ENCODE assay signal across 26 cellular contexts in the genomic region with DNA sequence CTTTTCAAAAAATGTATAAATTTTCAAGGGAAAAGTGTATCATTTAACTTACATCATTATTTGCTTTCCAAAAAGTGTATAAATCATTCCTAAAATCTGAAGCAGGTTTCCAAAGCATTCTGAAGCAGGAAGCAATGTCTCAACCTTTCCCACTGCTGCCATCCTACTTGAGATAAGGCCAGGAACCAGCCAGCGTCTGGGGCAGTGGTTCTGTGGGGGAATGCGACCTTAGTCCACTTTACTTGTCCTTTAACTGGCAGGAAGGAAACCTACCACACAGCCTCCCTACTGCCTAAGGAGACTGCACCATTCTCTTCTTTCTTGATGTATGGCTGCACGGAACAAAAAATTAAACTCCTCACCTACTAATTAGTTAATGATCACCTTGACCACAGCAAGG. TPM values are rescaled to one million over a fixed set of nuclear protein-coding genes. Genes with fewer than 3 reads are reported as not detected.
DNase-seq lines count a peak whose midpoint lies in the region; FAIRE-seq and TF ChIP-seq lines count a peak whose summit lies in the region.
"Had no signal": no experiment of that assay in that cellular context is flagged by ENCODE, and none has a peak within 500 bp of the region (broad histone marks: within the 10 kb centered on the region; RNA-seq: fewer than 3 reads in every experiment).

No MANE protein-coding gene starts in this region.

- no peak overlapping the region for H3K27ac Mint-ChIP-seq in astrocyte (ENCODE audit: unreplicated experiment)
- H3K27ac Mint-ChIP-seq in progenitor cell of endocrine pancreas, result peak overlapping the region; percentile 2
- H3K27ac Mint-ChIP-seq in type B pancreatic cell, result no peak overlapping the region
- H3K27ac Mint-ChIP-seq: H9; stimulated activated naive CD8-positive, alpha-beta T cell treated with anti-CD3 and anti-CD28 coated beads, Interleukin-15, Interleukin-2, amounts not matched to agents 100 ng/mL and 50 ng/mL, for 24 hours had no signal

- H3K4me3 Mint-ChIP-seq in astrocyte (ENCODE audit: unreplicated experiment) (no peak overlapping the region), progenitor cell of endocrine pancreas (ENCODE audit: low read depth) (peak overlapping the region; percentile 91), type B pancreatic cell (no peak overlapping the region)
- H3K4me3 Mint-ChIP-seq: H9; stimulated activated naive CD8-positive, alpha-beta T cell treated with anti-CD3 and anti-CD28 coated beads, Interleukin-15, Interleukin-2, amounts not matched to agents 100 ng/mL and 50 ng/mL, for 24 hours had no signal

- peak overlapping the region; percentile 0 for H3K4me2 ChIP-seq in astrocyte (ENCODE audit: low read length)

- H3K79me2 ChIP-seq in astrocyte (ENCODE audit: insufficient read depth, low read length), result no peaks in the 10 kb centered on the region

- DNase-seq in astrocyte (ENCODE audit: low read depth) (no peak), glomerular visceral epithelial cell (ENCODE audit: extremely low spot score) (peak; percentile 5), progenitor cell of endocrine pancreas (ENCODE audit: low spot score, unreplicated experiment) (no peak), ACHN (no peak), type B pancreatic cell (ENCODE audit: extremely low spot score, unreplicated experiment) (no peak), NCI-H446 (lab: John Stamatoyannopoulos, UW) (no peak), germinal center (ENCODE audit: low spot score) (no peak)
- DNase-seq: activated CD4-positive, alpha-beta T cell treated with anti-CD3 and anti-CD28 coated beads for 48 hours; activated naive CD4-positive, alpha-beta T cell treated with Interleukin-2 at 50 U/mL for 16 hours; activated T-cell treated with anti-CD3 and anti-CD28 coated beads, Interleukin-2, amount 50 U/mL, for 48 hours; brain microvascular endothelial cell; COR-L47; foreskin keratinocyte; GF-D8; H9; MG63; NCI-H2107; NCI-H446 treated with DMSO at 0.1 percent for 48 hours; OCI-M1; psoas muscle; T-helper 9 cell; WERI-Rb-1 had no signal

- peak overlapping the region; percentile 14; the same call in 1 of the 2 replicates for H3K27ac ChIP-seq in C4-2B
- no peak overlapping the region for H3K27ac ChIP-seq in astrocyte (ENCODE audit: low read depth, low read length)
- H3K27ac ChIP-seq: brain microvascular endothelial cell, foreskin keratinocyte, psoas muscle, WERI-Rb-1 had no signal

- H3K36me3 ChIP-seq in astrocyte (ENCODE audit: insufficient read depth, low read length), result no peaks in the 10 kb centered on the region
- H3K36me3 ChIP-seq: brain microvascular endothelial cell had no signal

- no peaks in the 10 kb centered on the region for H4K20me1 ChIP-seq in astrocyte (ENCODE audit: insufficient read depth, low read length)

- no peaks in the 10 kb centered on the region for H3K27me3 Mint-ChIP-seq in astrocyte (ENCODE audit: low read depth, unreplicated experiment)
- no peaks in the 10 kb centered on the region for H3K27me3 Mint-ChIP-seq in progenitor cell of endocrine pancreas
- H3K27me3 Mint-ChIP-seq in type B pancreatic cell, result no peaks in the 10 kb centered on the region
- H3K27me3 Mint-ChIP-seq: stimulated activated naive CD8-positive, alpha-beta T cell treated with anti-CD3 and anti-CD28 coated beads, Interleukin-15, Interleukin-2, amounts not matched to agents 100 ng/mL and 50 ng/mL, for 24 hours had no signal

- in situ Hi-C loops in ACHN (cut with HindIII; ENCODE audit: low pct_ligation_motif_present, low pct_unique_long_range_greater_than_20kb, low sequenced_read_pairs), result no loop called here

- no peak for FAIRE-seq in astrocyte (lab: Jason Lieb, UNC)

- peaks cover 11% of the 10 kb centered on the region for H3K36me3 Mint-ChIP-seq in astrocyte (ENCODE audit: low read depth, unreplicated experiment)
- peaks cover 45% of the 10 kb centered on the region for H3K36me3 Mint-ChIP-seq in progenitor cell of endocrine pancreas (ENCODE audit: insufficient read depth)
- peaks cover 25% of the 10 kb centered on the region for H3K36me3 Mint-ChIP-seq in type B pancreatic cell

- no peak overlapping the region for H3K4me3 ChIP-seq in astrocyte (ENCODE audit: insufficient read depth, low read depth, low read length)
- H3K4me3 ChIP-seq: MG63, psoas muscle, tibial nerve had no signal

- TF ChIP-seq CTCF in C4-2B (conservative IDR thresholded peaks at IDR 0.05) (no peak), astrocyte (IDR thresholded peaks at IDR 0.05; ENCODE audit: insufficient read depth, low read depth, low read length) (no peak), progenitor cell of endocrine pancreas (IDR thresholded peaks at IDR 0.05; ENCODE audit: unreplicated experiment) (no peak), type B pancreatic cell (conservative IDR thresholded peaks at IDR 0.05) (no peak)

- H3K9me3 Mint-ChIP-seq in astrocyte (ENCODE audit: unreplicated experiment), result peaks cover 7% of the 10 kb centered on the region
- H3K9me3 Mint-ChIP-seq in progenitor cell of endocrine pancreas (ENCODE audit: low read depth), result peaks cover 6% of the 10 kb centered on the region
- no peaks in the 10 kb centered on the region for H3K9me3 Mint-ChIP-seq in type B pancreatic cell
- H3K9me3 Mint-ChIP-seq: stimulated activated naive CD8-positive, alpha-beta T cell treated with anti-CD3 and anti-CD28 coated beads, Interleukin-15, Interleukin-2, amounts not matched to agents 100 ng/mL and 50 ng/mL, for 24 hours had no signal

- no peaks in the 10 kb centered on the region for H3K9me3 ChIP-seq in astrocyte (ENCODE audit: insufficient read depth, low read depth, low read length)
- H3K9me3 ChIP-seq: BE2C, MG63, psoas muscle, tibial nerve had no signal

- H3K4me1 ChIP-seq in astrocyte (ENCODE audit: insufficient read depth, low read length), result peaks cover 10% of the 10 kb centered on the region
- H3K4me1 ChIP-seq: foreskin keratinocyte had no signal

- no peak overlapping the region for H2AFZ ChIP-seq in astrocyte (ENCODE audit: low read depth, low read length)

- H3K9ac ChIP-seq in astrocyte (ENCODE audit: low read length), result no peak overlapping the region

- H3K4me1 Mint-ChIP-seq in astrocyte (ENCODE audit: low read depth, unreplicated experiment), result peaks cover 3% of the 10 kb centered on the region
- peaks cover 39% of the 10 kb centered on the region for H3K4me1 Mint-ChIP-seq in progenitor cell of endocrine pancreas (ENCODE audit: low read depth)
- peaks cover 15% of the 10 kb centered on the region for H3K4me1 Mint-ChIP-seq in type B pancreatic cell (ENCODE audit: unreplicated experiment)

- no peaks in the 10 kb centered on the region for H3K27me3 ChIP-seq in astrocyte (ENCODE audit: insufficient read depth, low read length)
- H3K27me3 ChIP-seq: BE2C, brain microvascular endothelial cell, MG63, tibial nerve had no signal

RNA-seq across cellular contexts. Expression of gene SORD, which starts 3.7 kb away (rescaled TPM):
- total RNA-seq in astrocyte, result 25.1 and 26.2 TPM in 2 replicates
- 247 and 300 TPM in 2 replicates for total RNA-seq in progenitor cell of endocrine pancreas
- 58.7 and 72.7 TPM in 2 replicates for total RNA-seq in type B pancreatic cell (ENCODE audit: low replicate concordance)
